1 cellular context compared by ENCODE assay signal in the genomic region with DNA sequence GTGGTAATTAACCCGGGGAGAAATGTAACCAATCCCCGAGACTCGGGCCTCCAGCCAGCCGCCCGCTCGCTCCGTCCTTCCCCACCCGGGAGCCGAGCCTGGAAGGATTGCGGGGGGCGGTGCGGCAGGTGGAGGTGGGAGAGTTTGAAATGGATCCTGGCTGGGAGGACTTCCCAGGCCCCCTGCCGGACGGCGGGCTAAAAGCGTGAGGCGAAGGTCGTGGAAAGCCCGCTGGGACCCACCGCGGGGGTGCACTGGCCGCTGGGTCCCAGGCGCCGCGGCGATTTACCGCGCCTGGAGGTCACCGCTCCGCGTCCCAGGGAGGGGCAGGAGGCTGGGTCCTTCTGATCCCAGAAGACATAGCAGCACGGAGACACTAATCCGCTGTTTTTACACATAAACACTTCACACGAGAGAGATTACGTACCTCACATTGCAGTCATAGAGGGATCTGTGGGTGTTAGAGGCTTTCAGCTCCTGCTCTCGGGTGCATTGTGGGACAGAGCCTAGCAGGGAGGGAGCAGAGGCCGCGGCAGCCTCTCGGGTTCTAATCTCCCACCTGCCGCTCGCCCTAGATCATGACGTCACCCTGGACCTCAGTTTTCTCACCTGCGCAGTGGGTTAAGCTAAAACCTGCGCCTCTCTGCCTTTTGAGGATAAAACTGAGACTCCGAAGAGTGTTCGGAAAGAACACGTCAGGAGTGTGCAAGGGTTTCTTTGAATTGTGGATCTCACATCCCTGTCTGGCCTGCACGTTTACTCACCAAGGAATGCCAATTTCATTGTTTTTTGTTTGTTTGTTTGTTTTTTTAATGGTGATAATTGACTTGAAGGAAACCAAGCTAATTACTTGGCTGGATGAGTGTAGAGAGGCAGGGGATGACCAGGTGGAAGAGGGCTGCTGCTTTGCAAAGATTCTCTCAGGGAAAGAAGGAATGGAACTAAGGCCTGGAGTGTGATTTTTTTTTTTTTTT.
TF ChIP-seq lines count a peak whose summit lies in the region.

No MANE protein-coding gene starts in this region.

TF ChIP-seq in GM12878, 131 proteins besides CTCF, POLR2A, EP300 and RAD21 (continued from another document):
- TF ChIP-seq, protein P1, sequence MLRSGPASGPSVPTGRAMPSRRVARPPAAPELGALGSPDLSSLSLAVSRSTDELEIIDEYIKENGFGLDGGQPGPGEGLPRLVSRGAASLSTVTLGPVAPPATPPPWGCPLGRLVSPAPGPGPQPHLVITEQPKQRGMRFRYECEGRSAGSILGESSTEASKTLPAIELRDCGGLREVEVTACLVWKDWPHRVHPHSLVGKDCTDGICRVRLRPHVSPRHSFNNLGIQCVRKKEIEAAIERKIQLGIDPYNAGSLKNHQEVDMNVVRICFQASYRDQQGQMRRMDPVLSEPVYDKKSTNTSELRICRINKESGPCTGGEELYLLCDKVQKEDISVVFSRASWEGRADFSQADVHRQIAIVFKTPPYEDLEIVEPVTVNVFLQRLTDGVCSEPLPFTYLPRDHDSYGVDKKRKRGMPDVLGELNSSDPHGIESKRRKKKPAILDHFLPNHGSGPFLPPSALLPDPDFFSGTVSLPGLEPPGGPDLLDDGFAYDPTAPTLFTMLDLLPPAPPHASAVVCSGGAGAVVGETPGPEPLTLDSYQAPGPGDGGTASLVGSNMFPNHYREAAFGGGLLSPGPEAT (IDR thresholded peaks at IDR 0.05; ENCODE audit: low read depth) = no peak
- TF ChIP-seq CHD4 (IDR thresholded peaks at IDR 0.05) = 0 out of 2 replicates have a peak, but pooled peaks have one; percentile 55
- peak; percentile 60; the same call in 1 of the 2 replicates for TF ChIP-seq DPF2 (IDR thresholded peaks at IDR 0.05)
- TF ChIP-seq, protein P2, sequence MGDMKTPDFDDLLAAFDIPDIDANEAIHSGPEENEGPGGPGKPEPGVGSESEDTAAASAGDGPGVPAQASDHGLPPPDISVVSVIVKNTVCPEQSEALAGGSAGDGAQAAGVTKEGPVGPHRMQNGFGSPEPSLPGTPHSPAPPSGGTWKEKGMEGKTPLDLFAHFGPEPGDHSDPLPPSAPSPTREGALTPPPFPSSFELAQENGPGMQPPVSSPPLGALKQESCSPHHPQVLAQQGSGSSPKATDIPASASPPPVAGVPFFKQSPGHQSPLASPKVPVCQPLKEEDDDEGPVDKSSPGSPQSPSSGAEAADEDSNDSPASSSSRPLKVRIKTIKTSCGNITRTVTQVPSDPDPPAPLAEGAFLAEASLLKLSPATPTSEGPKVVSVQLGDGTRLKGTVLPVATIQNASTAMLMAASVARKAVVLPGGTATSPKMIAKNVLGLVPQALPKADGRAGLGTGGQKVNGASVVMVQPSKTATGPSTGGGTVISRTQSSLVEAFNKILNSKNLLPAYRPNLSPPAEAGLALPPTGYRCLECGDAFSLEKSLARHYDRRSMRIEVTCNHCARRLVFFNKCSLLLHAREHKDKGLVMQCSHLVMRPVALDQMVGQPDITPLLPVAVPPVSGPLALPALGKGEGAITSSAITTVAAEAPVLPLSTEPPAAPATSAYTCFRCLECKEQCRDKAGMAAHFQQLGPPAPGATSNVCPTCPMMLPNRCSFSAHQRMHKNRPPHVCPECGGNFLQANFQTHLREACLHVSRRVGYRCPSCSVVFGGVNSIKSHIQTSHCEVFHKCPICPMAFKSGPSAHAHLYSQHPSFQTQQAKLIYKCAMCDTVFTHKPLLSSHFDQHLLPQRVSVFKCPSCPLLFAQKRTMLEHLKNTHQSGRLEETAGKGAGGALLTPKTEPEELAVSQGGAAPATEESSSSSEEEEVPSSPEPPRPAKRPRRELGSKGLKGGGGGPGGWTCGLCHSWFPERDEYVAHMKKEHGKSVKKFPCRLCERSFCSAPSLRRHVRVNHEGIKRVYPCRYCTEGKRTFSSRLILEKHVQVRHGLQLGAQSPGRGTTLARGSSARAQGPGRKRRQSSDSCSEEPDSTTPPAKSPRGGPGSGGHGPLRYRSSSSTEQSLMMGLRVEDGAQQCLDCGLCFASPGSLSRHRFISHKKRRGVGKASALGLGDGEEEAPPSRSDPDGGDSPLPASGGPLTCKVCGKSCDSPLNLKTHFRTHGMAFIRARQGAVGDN (IDR thresholded peaks at IDR 0.05) = no peak
- TF ChIP-seq SPI1 (IDR thresholded peaks at IDR 0.05; ENCODE audit: borderline replicate concordance, insufficient read depth, low read depth, low read length) = no peak
- TF ChIP-seq KAT2A (conservative IDR thresholded peaks at IDR 0.05; ENCODE audit: control insufficient read depth, low read depth, low read length) = no peak
- TF ChIP-seq, protein P3, sequence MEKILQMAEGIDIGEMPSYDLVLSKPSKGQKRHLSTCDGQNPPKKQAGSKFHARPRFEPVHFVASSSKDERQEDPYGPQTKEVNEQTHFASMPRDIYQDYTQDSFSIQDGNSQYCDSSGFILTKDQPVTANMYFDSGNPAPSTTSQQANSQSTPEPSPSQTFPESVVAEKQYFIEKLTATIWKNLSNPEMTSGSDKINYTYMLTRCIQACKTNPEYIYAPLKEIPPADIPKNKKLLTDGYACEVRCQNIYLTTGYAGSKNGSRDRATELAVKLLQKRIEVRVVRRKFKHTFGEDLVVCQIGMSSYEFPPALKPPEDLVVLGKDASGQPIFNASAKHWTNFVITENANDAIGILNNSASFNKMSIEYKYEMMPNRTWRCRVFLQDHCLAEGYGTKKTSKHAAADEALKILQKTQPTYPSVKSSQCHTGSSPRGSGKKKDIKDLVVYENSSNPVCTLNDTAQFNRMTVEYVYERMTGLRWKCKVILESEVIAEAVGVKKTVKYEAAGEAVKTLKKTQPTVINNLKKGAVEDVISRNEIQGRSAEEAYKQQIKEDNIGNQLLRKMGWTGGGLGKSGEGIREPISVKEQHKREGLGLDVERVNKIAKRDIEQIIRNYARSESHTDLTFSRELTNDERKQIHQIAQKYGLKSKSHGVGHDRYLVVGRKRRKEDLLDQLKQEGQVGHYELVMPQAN (conservative IDR thresholded peaks at IDR 0.05) = 0 out of 2 replicates have a peak, but pooled peaks have one; percentile 48
- TF ChIP-seq, protein P4, sequence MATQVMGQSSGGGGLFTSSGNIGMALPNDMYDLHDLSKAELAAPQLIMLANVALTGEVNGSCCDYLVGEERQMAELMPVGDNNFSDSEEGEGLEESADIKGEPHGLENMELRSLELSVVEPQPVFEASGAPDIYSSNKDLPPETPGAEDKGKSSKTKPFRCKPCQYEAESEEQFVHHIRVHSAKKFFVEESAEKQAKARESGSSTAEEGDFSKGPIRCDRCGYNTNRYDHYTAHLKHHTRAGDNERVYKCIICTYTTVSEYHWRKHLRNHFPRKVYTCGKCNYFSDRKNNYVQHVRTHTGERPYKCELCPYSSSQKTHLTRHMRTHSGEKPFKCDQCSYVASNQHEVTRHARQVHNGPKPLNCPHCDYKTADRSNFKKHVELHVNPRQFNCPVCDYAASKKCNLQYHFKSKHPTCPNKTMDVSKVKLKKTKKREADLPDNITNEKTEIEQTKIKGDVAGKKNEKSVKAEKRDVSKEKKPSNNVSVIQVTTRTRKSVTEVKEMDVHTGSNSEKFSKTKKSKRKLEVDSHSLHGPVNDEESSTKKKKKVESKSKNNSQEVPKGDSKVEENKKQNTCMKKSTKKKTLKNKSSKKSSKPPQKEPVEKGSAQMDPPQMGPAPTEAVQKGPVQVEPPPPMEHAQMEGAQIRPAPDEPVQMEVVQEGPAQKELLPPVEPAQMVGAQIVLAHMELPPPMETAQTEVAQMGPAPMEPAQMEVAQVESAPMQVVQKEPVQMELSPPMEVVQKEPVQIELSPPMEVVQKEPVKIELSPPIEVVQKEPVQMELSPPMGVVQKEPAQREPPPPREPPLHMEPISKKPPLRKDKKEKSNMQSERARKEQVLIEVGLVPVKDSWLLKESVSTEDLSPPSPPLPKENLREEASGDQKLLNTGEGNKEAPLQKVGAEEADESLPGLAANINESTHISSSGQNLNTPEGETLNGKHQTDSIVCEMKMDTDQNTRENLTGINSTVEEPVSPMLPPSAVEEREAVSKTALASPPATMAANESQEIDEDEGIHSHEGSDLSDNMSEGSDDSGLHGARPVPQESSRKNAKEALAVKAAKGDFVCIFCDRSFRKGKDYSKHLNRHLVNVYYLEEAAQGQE (IDR thresholded peaks at IDR 0.05; ENCODE audit: low read depth, low read length) = no peak
- no peak for TF ChIP-seq ZSCAN29 (IDR thresholded peaks at IDR 0.05)
- TF ChIP-seq POLR2AphosphoS5 (IDR thresholded peaks at IDR 0.05; ENCODE audit: low read length) = no peak
- TF ChIP-seq, protein P5, sequence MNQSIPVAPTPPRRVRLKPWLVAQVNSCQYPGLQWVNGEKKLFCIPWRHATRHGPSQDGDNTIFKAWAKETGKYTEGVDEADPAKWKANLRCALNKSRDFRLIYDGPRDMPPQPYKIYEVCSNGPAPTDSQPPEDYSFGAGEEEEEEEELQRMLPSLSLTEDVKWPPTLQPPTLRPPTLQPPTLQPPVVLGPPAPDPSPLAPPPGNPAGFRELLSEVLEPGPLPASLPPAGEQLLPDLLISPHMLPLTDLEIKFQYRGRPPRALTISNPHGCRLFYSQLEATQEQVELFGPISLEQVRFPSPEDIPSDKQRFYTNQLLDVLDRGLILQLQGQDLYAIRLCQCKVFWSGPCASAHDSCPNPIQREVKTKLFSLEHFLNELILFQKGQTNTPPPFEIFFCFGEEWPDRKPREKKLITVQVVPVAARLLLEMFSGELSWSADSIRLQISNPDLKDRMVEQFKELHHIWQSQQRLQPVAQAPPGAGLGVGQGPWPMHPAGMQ (IDR thresholded peaks at IDR 0.05; ENCODE audit: borderline replicate concordance) = no peak
- TF ChIP-seq RB1 (IDR thresholded peaks at IDR 0.05; ENCODE audit: borderline replicate concordance) = 0 out of 2 replicates have a peak, but pooled peaks have one; percentile 22
